8 cellular contexts compared by ENCODE assay signal in genomic region chr20:50112512-50113419, GRCh38. TPM values are rescaled to one million over a fixed set of nuclear protein-coding genes. Genes with fewer than 3 reads are reported as not detected.
DNase-seq lines count a peak whose midpoint lies in the region; ATAC-seq, FAIRE-seq and TF ChIP-seq lines count a peak whose summit lies in the region.

Gene UBE2V1 (minus strand): TSS chr20:50113150. CDS start chr20:50113128, 22 bp downstream.

- FAIRE-seq in pancreas (lab: Jason Lieb, UNC), result no peak

- POLR2A ChIA-PET in HEK293 (lab: Yijun Ruan, JAX), result interaction anchor here (0.7 kb wide), 1 partner anchor 794 kb away, joined by 3 read pairs; no protein-coding TSS in a partner anchor
- POLR2A ChIA-PET in activated naive CD8-positive, alpha-beta T cell treated with anti-CD3 and anti-CD28 coated beads, Interleukin-2, amount 10 ng/mL, durations not matched to agents 7 days and 5 days (lab: Charles Lee), result interaction anchor here (0.6 to 5.9 kb wide), 8 partner anchors 9 to 923 kb away, joined by 3 to 42 read pairs (median 4); partner anchors contain the start of gene PEDS1

- peak within 1 kb of the TSS; percentile 96 for H3K27ac Mint-ChIP-seq in activated naive CD8-positive, alpha-beta T cell treated with anti-CD3 and anti-CD28 coated beads, Interleukin-2, amount 10 ng/mL, durations not matched to agents 7 days and 5 days

- H3K27ac ChIP-seq in HEK293 (ENCODE audit: extremely low read depth, low read depth, low read length) (peak within 1 kb of the TSS; percentile 74), pancreas (peak within 1 kb of the TSS; percentile 82 to 97 (median 90)), thymus (ENCODE audit: low read depth) (peak within 1 kb of the TSS; percentile 96)

- TF ChIP-seq CTCF in HEK293 (tag by site-specific recombination; IDR thresholded peaks at IDR 0.05) (0 out of 2 replicates have a peak, but pooled peaks have one; percentile 56), pancreas (IDR thresholded peaks at IDR 0.05) (no peak)

- peaks cover 7% of the 10 kb centered on the region; the same call in 1 of the 2 replicates for H3K4me1 ChIP-seq in HEK293 (ENCODE audit: control insufficient read depth, insufficient read depth, low read length)
- H3K4me1 ChIP-seq in pancreas, result peaks cover 15 to 55% (median 38%) of the 10 kb centered on the region in 3 donors
- peaks cover 37% of the 10 kb centered on the region for H3K4me1 ChIP-seq in thymus (ENCODE audit: control insufficient read depth, insufficient read depth, low read length)

- peaks cover 0 to 21% of the 10 kb centered on the region in 2 experiments; a peak in 1 of 3 replicates for H3K36me3 ChIP-seq in HEK293 (ENCODE audit: control insufficient read depth in 2 of 2, insufficient read depth in 1 of 2, low read length in 2 of 2)
- no peaks in the 10 kb centered on the region for H3K36me3 ChIP-seq in pancreas
- peaks cover 6% of the 10 kb centered on the region for H3K36me3 ChIP-seq in thymus (ENCODE audit: control insufficient read depth, insufficient read depth)

- no peaks in the 10 kb centered on the region for H3K9me3 Mint-ChIP-seq in activated naive CD8-positive, alpha-beta T cell treated with anti-CD3 and anti-CD28 coated beads, Interleukin-2, amount 10 ng/mL, durations not matched to agents 7 days and 5 days

- DNase-seq in Daoy (ENCODE audit: low read depth), result peak; percentile 92
- DNase-seq in NCI-H128 (lab: John Stamatoyannopoulos, UW; ENCODE audit: unreplicated experiment), result peak; percentile 42
- peak; percentile 49 to 69 for DNase-seq in SW 1271 (lab: John Stamatoyannopoulos, UW)
- DNase-seq in activated naive CD8-positive, alpha-beta T cell treated with anti-CD3 and anti-CD28 coated beads, Interleukin-2, amount 10 ng/mL, durations not matched to agents 7 days and 5 days, result peak; percentile 91
- peak; percentile 77 to 96 (median 91) for DNase-seq in head of caudate nucleus
- DNase-seq in pancreas, result peak; percentile 84 to 97 (median 90)

- peak within 1 kb of the TSS; percentile 96 for H3K4me3 Mint-ChIP-seq in activated naive CD8-positive, alpha-beta T cell treated with anti-CD3 and anti-CD28 coated beads, Interleukin-2, amount 10 ng/mL, durations not matched to agents 7 days and 5 days

- H3K4me3 ChIP-seq in HEK293 (ENCODE audit: low read depth, low read length) (peak within 1 kb of the TSS; percentile 85), pancreas (peak within 1 kb of the TSS; percentile 91 to 98 (median 96)), thymus (ENCODE audit: low read length) (peak within 1 kb of the TSS; percentile 79)

- H3K27me3 ChIP-seq in pancreas (no peaks in the 10 kb centered on the region), thymus (ENCODE audit: control insufficient read depth, insufficient read depth) (no peaks in the 10 kb centered on the region)

- H3K27me3 Mint-ChIP-seq in activated naive CD8-positive, alpha-beta T cell treated with anti-CD3 and anti-CD28 coated beads, Interleukin-2, amount 10 ng/mL, durations not matched to agents 7 days and 5 days, result no peaks in the 10 kb centered on the region

- H3K36me3 Mint-ChIP-seq in activated naive CD8-positive, alpha-beta T cell treated with anti-CD3 and anti-CD28 coated beads, Interleukin-2, amount 10 ng/mL, durations not matched to agents 7 days and 5 days, result peaks cover 21% of the 10 kb centered on the region

- ATAC-seq in activated naive CD8-positive, alpha-beta T cell treated with anti-CD3 and anti-CD28 coated beads, Interleukin-2, amount 10 ng/mL, durations not matched to agents 7 days and 5 days (ENCODE audit: low read depth), result peak; percentile 77
- peak; percentile 77 to 86 (median 81) for ATAC-seq in pancreas

- H3K4me1 Mint-ChIP-seq in activated naive CD8-positive, alpha-beta T cell treated with anti-CD3 and anti-CD28 coated beads, Interleukin-2, amount 10 ng/mL, durations not matched to agents 7 days and 5 days, result peaks cover 69% of the 10 kb centered on the region

- H3K9me3 ChIP-seq in HEK293 (ENCODE audit: control insufficient read depth, insufficient read depth, low read depth, low read length) (no peaks in the 10 kb centered on the region), pancreas (no peaks in the 10 kb centered on the region), thymus (ENCODE audit: control insufficient read depth) (no peaks in the 10 kb centered on the region)

- CTCF ChIA-PET in HEK293 (lab: Yijun Ruan, JAX), result interaction anchor here (0.6 to 1.7 kb wide), 8 partner anchors 8 to 351 kb away, joined by 3 to 5 read pairs (median 4); no protein-coding TSS in a partner anchor

- WGBS in pancreas, 2 donors, result 0 to 1% methylated on average over 59 to 70 of the region's 70 CpGs
- WGBS in thymus, result under 1% methylated on average over 70 of the region's 70 CpGs

- intact Hi-C loops in head of caudate nucleus (cut with DNase I), result loop anchor here (5.0 kb wide), 1 partner anchor 40 kb away; the partner anchor contains the start of gene PEDS1
- intact Hi-C loops in pancreas (cut with DNase I), result no loop called here

TF ChIP-seq in HEK293, 187 proteins besides CTCF, POLR2A, EP300 and RAD21 (continues in another document):
- TF ChIP-seq ZNF140 (tag by site-specific recombination; IDR thresholded peaks at IDR 0.05) (no peak), PRDM1 (tag by site-specific recombination; IDR thresholded peaks at IDR 0.05) (peak; percentile 67; the same call in 1 of the 2 replicates), PRDM10 (tag by site-specific recombination; IDR thresholded peaks at IDR 0.05) (0 out of 2 replicates have a peak, but pooled peaks have one; percentile 13), ZNF133 (tag by site-specific recombination; IDR thresholded peaks at IDR 0.05) (no peak), PATZ1 (tag by site-specific recombination; IDR thresholded peaks at IDR 0.05) (peak; percentile 77), ZFP37 (tag by site-specific recombination; IDR thresholded peaks at IDR 0.05) (0 out of 2 replicates have a peak, but pooled peaks have one; percentile 23), ZNF146 (tag by site-specific recombination; IDR thresholded peaks at IDR 0.05) (no peak), ZNF596 (tag by site-specific recombination; IDR thresholded peaks at IDR 0.05) (0 out of 2 replicates have a peak, but pooled peaks have one; percentile 17), ZNF560 (tag by site-specific recombination; IDR thresholded peaks at IDR 0.05; ENCODE audit: borderline replicate concordance) (no peak), ZBTB44 (tag by site-specific recombination; IDR thresholded peaks at IDR 0.05) (0 out of 2 replicates have a peak, but pooled peaks have one; percentile 23)

RNA-seq across cellular contexts. Expression of gene UBE2V1, which starts in this region (rescaled TPM):
- total RNA-seq in Daoy (2014; rRNA removed; shearing (Covaris generic)), result 31.9 and 35.8 TPM in 2 replicates
- total RNA-seq in activated naive CD8-positive, alpha-beta T cell treated with anti-CD3 and anti-CD28 coated beads, Interleukin-2, amount 10 ng/mL, durations not matched to agents 7 days and 5 days, result 100 to 1,000 TPM; 124 to 140 TPM
- total RNA-seq in pancreas, result 10 to 100 TPM; 43.6 to 61.7 (median 53.3) TPM
- 10 to 100 TPM; 37.9 to 59.3 TPM for polyA plus RNA-seq in pancreas
- 81.3 TPM for polyA plus RNA-seq in thymus

Comparison
In these comparisons a context has a peak if more than half of its experiments do, and no peak if none do; other contexts are left out.
1. Peak in every context shown above with its lines: DNase-seq, ATAC-seq, H3K4me3 ChIP-seq and H3K27ac ChIP-seq.
2. DNase-seq: peak in every context shown above with its lines; median percentile 92 in Daoy; 91 in activated naive CD8-positive, alpha-beta T cell treated with anti-CD3 and anti-CD28 coated beads, Interleukin-2, amount 10 ng/mL, durations not matched to agents 7 days and 5 days; 91 in head of caudate nucleus; 90 in pancreas; 59 in SW 1271; 42 in NCI-H128.